ENCODE assay signal across 21 cellular contexts in the genomic region with DNA sequence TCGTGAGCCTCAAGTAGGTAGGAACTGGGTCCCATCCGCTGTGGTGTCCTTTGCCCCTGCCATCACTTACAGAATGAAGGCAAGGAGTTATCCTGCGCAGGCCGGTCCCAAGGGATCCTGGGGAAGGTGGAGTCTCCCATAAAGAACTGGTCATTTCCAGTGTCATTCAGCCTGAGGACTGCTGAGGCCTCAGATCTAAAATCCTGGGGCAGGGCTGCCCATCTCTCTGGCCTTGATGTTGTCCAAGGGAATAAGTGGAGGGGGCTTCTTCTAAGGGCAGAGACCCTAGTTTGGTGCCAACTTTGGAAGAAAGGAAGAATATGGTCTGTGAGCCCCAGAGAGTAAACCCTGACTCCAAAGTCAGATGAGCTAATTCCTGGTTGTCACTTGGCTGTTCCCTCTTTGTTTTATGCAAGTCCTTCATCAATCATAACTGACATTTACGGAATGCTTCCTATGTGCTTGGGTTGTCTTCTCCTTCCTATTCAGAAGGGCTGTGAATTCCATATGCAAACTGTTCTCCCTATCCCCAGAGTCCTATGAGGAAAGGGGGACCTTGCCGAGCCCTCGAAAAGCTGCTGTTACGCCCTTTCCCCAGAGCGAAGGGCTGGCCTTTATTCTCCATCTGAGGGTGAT. TPM values are rescaled to one million over a fixed set of nuclear protein-coding genes. Genes with fewer than 3 reads are reported as not detected.
DNase-seq lines count a peak whose midpoint lies in the region; ATAC-seq lines count a peak whose summit lies in the region.
"Had no signal": no experiment of that assay in that cellular context is flagged by ENCODE, and none has a peak within 500 bp of the region (broad histone marks: within the 10 kb centered on the region; RNA-seq: fewer than 3 reads in every experiment).

No MANE protein-coding gene starts in this region.

- DNase-seq in activated CD4-positive, alpha-beta T cell treated with anti-CD3 and anti-CD28 coated beads, Interleukin-2, amount 10 ng/mL, durations not matched to agents 7 days and 5 days, result no peak
- DNase-seq in activated CD4-positive, alpha-beta T cell treated with anti-CD3 and anti-CD28 coated beads for 36 hours, result no peak
- no peak for DNase-seq in naive thymus-derived CD4-positive, alpha-beta T cell
- no peak for DNase-seq in ureter (ENCODE audit: low spot score)
- DNase-seq in NCI-H1048 (lab: John Stamatoyannopoulos, UW), result no peak
- no peak for DNase-seq in middle frontal gyrus (ENCODE audit: extremely low spot score, low spot score)
- DNase-seq: 8988T; CD4-positive, alpha-beta T cell; HCEC 1CT; IMR-90; Karpas-422; NCI-H2029; NCI-H526; NCI-H82; NK-92 treated with Interleukin-12 subunit alpha and Interleukin-12 subunit beta, amount 100 ng/mL, for 24 hours; Right ventricle myocardium superior had no signal

- ATAC-seq in activated CD4-positive, alpha-beta T cell treated with anti-CD3 and anti-CD28 coated beads for 36 hours, result no peak
- ATAC-seq in naive thymus-derived CD4-positive, alpha-beta T cell, result no peak

- intact Hi-C loops in activated CD4-positive, alpha-beta T cell treated with anti-CD3 and anti-CD28 coated beads for 36 hours (cut with DNase I, micrococcal nuclease), result no loop called here
- intact Hi-C loops in naive thymus-derived CD4-positive, alpha-beta T cell (cut with micrococcal nuclease), result loop anchor here in 1 of 2 donors (10.0 kb wide), 1 partner anchor 430 kb away; a partner anchor contains a TSS

- H3K36me3 ChIP-seq in BLaER1, result no peaks in the 10 kb centered on the region; the same call in 1 of the 2 replicates
- H3K36me3 ChIP-seq in naive thymus-derived CD4-positive, alpha-beta T cell (ENCODE audit: control insufficient read depth in 2 of 3, insufficient read depth in 3 of 3, low read length in 3 of 3), result peaks cover 0 to 16% (median 0%) of the 10 kb centered on the region in 3 experiments
- H3K36me3 ChIP-seq: SJSA1 had no signal

- H3K27me3 Mint-ChIP-seq in activated CD4-positive, alpha-beta T cell treated with anti-CD3 and anti-CD28 coated beads, Interleukin-2, amount 10 ng/mL, durations not matched to agents 7 days and 5 days, result no peaks in the 10 kb centered on the region
- H3K27me3 Mint-ChIP-seq in activated CD4-positive, alpha-beta T cell treated with anti-CD3 and anti-CD28 coated beads for 36 hours, result no peaks in the 10 kb centered on the region
- no peaks in the 10 kb centered on the region for H3K27me3 Mint-ChIP-seq in IgD-negative memory B cell
- no peaks in the 10 kb centered on the region for H3K27me3 Mint-ChIP-seq in naive thymus-derived CD4-positive, alpha-beta T cell
- H3K27me3 Mint-ChIP-seq: CD4-positive, alpha-beta T cell had no signal

- H3K36me3 Mint-ChIP-seq in activated CD4-positive, alpha-beta T cell treated with anti-CD3 and anti-CD28 coated beads, Interleukin-2, amount 10 ng/mL, durations not matched to agents 7 days and 5 days (ENCODE audit: low read depth), result peaks cover 30% of the 10 kb centered on the region
- H3K36me3 Mint-ChIP-seq in activated CD4-positive, alpha-beta T cell treated with anti-CD3 and anti-CD28 coated beads for 36 hours (ENCODE audit: low read depth), result peaks cover 12% of the 10 kb centered on the region
- H3K36me3 Mint-ChIP-seq in IgD-negative memory B cell, result peaks cover 1% of the 10 kb centered on the region
- peaks cover 4 to 25% (median 13%) of the 10 kb centered on the region in 5 donors for H3K36me3 Mint-ChIP-seq in naive thymus-derived CD4-positive, alpha-beta T cell

- POLR2A ChIA-PET in activated CD4-positive, alpha-beta T cell treated with anti-CD3 and anti-CD28 coated beads, Interleukin-2, amount 10 ng/mL, durations not matched to agents 7 days and 5 days (lab: Charles Lee), result no interaction called here
- POLR2A ChIA-PET in activated CD4-positive, alpha-beta T cell treated with anti-CD3 and anti-CD28 coated beads for 36 hours (lab: Charles Lee), result no interaction called here
- POLR2A ChIA-PET in naive thymus-derived CD4-positive, alpha-beta T cell (lab: Charles Lee), result interaction anchor here (0.6 to 15.1 kb wide), 4 partner anchors 18 to 52 kb away, joined by 3 to 338 read pairs (median 3); a partner anchor contains a TSS

- peak overlapping the region; percentile 85; the same call in 1 of the 2 replicates for H3K4me2 ChIP-seq in BLaER1

- no peak overlapping the region for H3K4me3 Mint-ChIP-seq in activated CD4-positive, alpha-beta T cell treated with anti-CD3 and anti-CD28 coated beads, Interleukin-2, amount 10 ng/mL, durations not matched to agents 7 days and 5 days
- H3K4me3 Mint-ChIP-seq in activated CD4-positive, alpha-beta T cell treated with anti-CD3 and anti-CD28 coated beads for 36 hours, result no peak overlapping the region
- H3K4me3 Mint-ChIP-seq in IgD-negative memory B cell, result no peak overlapping the region
- no peak overlapping the region for H3K4me3 Mint-ChIP-seq in naive thymus-derived CD4-positive, alpha-beta T cell
- H3K4me3 Mint-ChIP-seq: CD4-positive, alpha-beta T cell had no signal

- H3K9ac ChIP-seq in BLaER1, result no peak overlapping the region

- peak overlapping the region; percentile 83 for H3K27ac Mint-ChIP-seq in activated CD4-positive, alpha-beta T cell treated with anti-CD3 and anti-CD28 coated beads, Interleukin-2, amount 10 ng/mL, durations not matched to agents 7 days and 5 days
- no peak overlapping the region for H3K27ac Mint-ChIP-seq in activated CD4-positive, alpha-beta T cell treated with anti-CD3 and anti-CD28 coated beads for 36 hours
- peak overlapping the region in 2 of 3 donors; percentile 9 to 81 for H3K27ac Mint-ChIP-seq in IgD-negative memory B cell
- peak overlapping the region in 5 of 9 donors; percentile 12 to 56 (median 19) for H3K27ac Mint-ChIP-seq in naive thymus-derived CD4-positive, alpha-beta T cell
- H3K27ac Mint-ChIP-seq: CD4-positive, alpha-beta T cell had no signal

- H3K27me3 ChIP-seq in BLaER1, result no peaks in the 10 kb centered on the region
- H3K27me3 ChIP-seq in naive thymus-derived CD4-positive, alpha-beta T cell (ENCODE audit: control insufficient read depth in 2 of 2, insufficient read depth in 2 of 2, low read length in 2 of 2), result no peaks in the 10 kb centered on the region
- H3K27me3 ChIP-seq: SJSA1 had no signal

- CTCF ChIA-PET in activated CD4-positive, alpha-beta T cell treated with anti-CD3 and anti-CD28 coated beads, Interleukin-2, amount 10 ng/mL, durations not matched to agents 7 days and 5 days (lab: Charles Lee), result interaction anchor here (0.6 to 1.3 kb wide), 4 partner anchors 10 to 142 kb away, joined by 3 read pairs; no protein-coding TSS in a partner anchor
- CTCF ChIA-PET in activated CD4-positive, alpha-beta T cell treated with anti-CD3 and anti-CD28 coated beads for 36 hours (lab: Charles Lee), result interaction anchor here (0.5 to 2.8 kb wide), 9 partner anchors 9 to 249 kb away, joined by 3 to 15 read pairs (median 3); a partner anchor contains a TSS
- CTCF ChIA-PET in naive thymus-derived CD4-positive, alpha-beta T cell (lab: Charles Lee), result interaction anchor here (0.7 to 13.0 kb wide), 3 partner anchors 18 to 53 kb away, joined by 3 to 378 read pairs (median 109); a partner anchor contains a TSS

- peaks cover 68% of the 10 kb centered on the region for H3K4me1 ChIP-seq in BLaER1
- H3K4me1 ChIP-seq in naive thymus-derived CD4-positive, alpha-beta T cell (ENCODE audit: control insufficient read depth in 2 of 2, insufficient read depth in 2 of 2, low read length in 2 of 2), result peaks cover 38 to 41% of the 10 kb centered on the region in 2 donors

- H3K27ac ChIP-seq in BLaER1, result peak overlapping the region; percentile 92; the same call in 1 of the 2 replicates
- no peak overlapping the region for H3K27ac ChIP-seq in naive thymus-derived CD4-positive, alpha-beta T cell (ENCODE audit: low read depth, low read length)
- H3K27ac ChIP-seq: SJSA1 had no signal

- peaks cover 73% of the 10 kb centered on the region for H3K4me1 Mint-ChIP-seq in activated CD4-positive, alpha-beta T cell treated with anti-CD3 and anti-CD28 coated beads, Interleukin-2, amount 10 ng/mL, durations not matched to agents 7 days and 5 days
- H3K4me1 Mint-ChIP-seq in activated CD4-positive, alpha-beta T cell treated with anti-CD3 and anti-CD28 coated beads for 36 hours, result peaks cover 41% of the 10 kb centered on the region
- H3K4me1 Mint-ChIP-seq in IgD-negative memory B cell, result peaks cover 27 to 39% (median 35%) of the 10 kb centered on the region in 3 donors
- peaks cover 27 to 60% (median 47%) of the 10 kb centered on the region in 7 donors for H3K4me1 Mint-ChIP-seq in naive thymus-derived CD4-positive, alpha-beta T cell

- no peak overlapping the region for H3K4me3 ChIP-seq in BLaER1
- no peak overlapping the region for H3K4me3 ChIP-seq in naive thymus-derived CD4-positive, alpha-beta T cell (ENCODE audit: low read length)
- H3K4me3 ChIP-seq: SJSA1 had no signal

- H3K9me3 ChIP-seq in BLaER1, result no peaks in the 10 kb centered on the region
- H3K9me3 ChIP-seq in naive thymus-derived CD4-positive, alpha-beta T cell (ENCODE audit: control insufficient read depth in 2 of 3, low read length in 3 of 3), result no peaks in the 10 kb centered on the region
- H3K9me3 ChIP-seq: SJSA1 had no signal

- H4K20me1 ChIP-seq in BLaER1, result no peaks in the 10 kb centered on the region

- no peaks in the 10 kb centered on the region for H3K9me3 Mint-ChIP-seq in activated CD4-positive, alpha-beta T cell treated with anti-CD3 and anti-CD28 coated beads, Interleukin-2, amount 10 ng/mL, durations not matched to agents 7 days and 5 days
- no peaks in the 10 kb centered on the region for H3K9me3 Mint-ChIP-seq in activated CD4-positive, alpha-beta T cell treated with anti-CD3 and anti-CD28 coated beads for 36 hours (ENCODE audit: low read depth)
- no peaks in the 10 kb centered on the region for H3K9me3 Mint-ChIP-seq in IgD-negative memory B cell
- H3K9me3 Mint-ChIP-seq in naive thymus-derived CD4-positive, alpha-beta T cell, result no peaks in the 10 kb centered on the region
- H3K9me3 Mint-ChIP-seq: CD4-positive, alpha-beta T cell had no signal

RNA-seq across cellular contexts. Expression of a gene that starts 6.9 kb away (rescaled TPM):
- 100 to 1,000 TPM; 231 to 321 TPM for total RNA-seq in activated CD4-positive, alpha-beta T cell treated with anti-CD3 and anti-CD28 coated beads, Interleukin-2, amount 10 ng/mL, durations not matched to agents 7 days and 5 days
- 10 to 100 TPM; 41.8 to 62.5 TPM for total RNA-seq in activated CD4-positive, alpha-beta T cell treated with anti-CD3 and anti-CD28 coated beads for 36 hours
- 68.2 TPM for polyA plus RNA-seq in IgD-negative memory B cell
- total RNA-seq in naive thymus-derived CD4-positive, alpha-beta T cell, result 100 to 1,000 TPM in 1 of 5 experiments, 10 to 100 TPM in 4; 24.7 to 266 (median 33.2) TPM
- 100 to 1,000 TPM; 166 to 186 TPM for polyA plus RNA-seq in naive thymus-derived CD4-positive, alpha-beta T cell
- 14.3 TPM for total RNA-seq in ureter

RNA-seq across cellular contexts. Expression of a gene that starts 30.1 kb away (rescaled TPM):
- total RNA-seq in activated CD4-positive, alpha-beta T cell treated with anti-CD3 and anti-CD28 coated beads, Interleukin-2, amount 10 ng/mL, durations not matched to agents 7 days and 5 days, result not detected
- total RNA-seq in activated CD4-positive, alpha-beta T cell treated with anti-CD3 and anti-CD28 coated beads for 36 hours, result under 1 TPM in 1 of 2 experiments, not detected in 1; 0.11 TPM
- polyA plus RNA-seq in IgD-negative memory B cell, result 72.0 TPM
- total RNA-seq in naive thymus-derived CD4-positive, alpha-beta T cell, result 100 to 1,000 TPM in 1 of 5 experiments, 10 to 100 TPM in 1, 1 to 10 TPM in 2, under 1 TPM in 1; 0.15 to 246 (median 1.9) TPM
- polyA plus RNA-seq in naive thymus-derived CD4-positive, alpha-beta T cell, result under 1 TPM; 0.70 to 0.72 TPM
- total RNA-seq in ureter, result 17.2 TPM
- total RNA-seq: Daoy, IMR-90, SJSA1 had no signal
- polyA plus RNA-seq: BJ, IMR-90 had no signal
